10 cellular contexts compared by ENCODE assay signal in genomic region chr9:7186175-7186574, GRCh38.
DNase-seq lines count a peak whose midpoint lies in the region; ATAC-seq and TF ChIP-seq lines count a peak whose summit lies in the region.
"Had no signal": no experiment of that assay in that cellular context is flagged by ENCODE, and none has a peak within 500 bp of the region (broad histone marks: within the 10 kb centered on the region; RNA-seq: fewer than 3 reads in every experiment).

No MANE protein-coding gene starts in this region.

- ATAC-seq in foreskin keratinocyte (peak; percentile 31), HG02588 (IDR thresholded peaks at IDR 0.05; ENCODE audit: unreplicated experiment) (no peak)
- ATAC-seq: stimulated activated effector memory CD8-positive, alpha-beta T cell treated with anti-CD3 and anti-CD28 coated beads, Interleukin-12 subunit alpha, Interleukin-12 subunit beta, amount 100 ng/mL, for 72 hours had no signal

- H3K4me1 ChIP-seq in foreskin keratinocyte = no peaks in the 10 kb centered on the region

- no peaks in the 10 kb centered on the region for H3K27me3 ChIP-seq in foreskin keratinocyte

- TF ChIP-seq CTCF in foreskin keratinocyte (conservative IDR thresholded peaks at IDR 0.05) = peak; percentile 68

- DNase-seq in stimulated activated CD4-positive, alpha-beta T cell treated with anti-CD3 and anti-CD28 coated beads, Interleukin-1b, Interleukin-23, amount 100 ng/mL, for 48 hours = peak; percentile 2
- DNase-seq in stimulated activated CD4-positive, alpha-beta T cell treated with anti-CD3 and anti-CD28 coated beads, Interleukin-15, amount 100 ng/mL, for 24 hours = no peak
- DNase-seq in RKO (ENCODE audit: low spot score) (peak; percentile 16), foreskin keratinocyte (peak in 1 of 2 donors; percentile 29), NCI-H2029 (lab: John Stamatoyannopoulos, UW) (no peak), NCI-H446 treated with DMSO at 0.1 percent for 48 hours (lab: John Stamatoyannopoulos, UW) (no peak), activated gamma-delta T cell (lab: John Stamatoyannopoulos, UW) (no peak)
- DNase-seq: naive B cell had no signal

- H3K27ac ChIP-seq in foreskin keratinocyte = no peak overlapping the region

Comparison
In these comparisons a context has a peak if more than half of its experiments do, and no peak if none do; other contexts are left out.
1. DNase-seq: peak in stimulated activated CD4-positive, alpha-beta T cell treated with anti-CD3 and anti-CD28 coated beads, Interleukin-1b, Interleukin-23, amount 100 ng/mL, for 48 hours (single experiment) and RKO (single experiment); none in stimulated activated CD4-positive, alpha-beta T cell treated with anti-CD3 and anti-CD28 coated beads, Interleukin-15, amount 100 ng/mL, for 24 hours (single experiment), NCI-H2029 (single experiment), NCI-H446 treated with DMSO at 0.1 percent for 48 hours (single experiment) and activated gamma-delta T cell (single experiment).